10 cellular contexts compared by ENCODE assay signal in genomic region chr9:98708933-98709911, GRCh38. TPM values are rescaled to one million over a fixed set of nuclear protein-coding genes. Genes with fewer than 3 reads are reported as not detected.
DNase-seq lines count a peak whose midpoint lies in the region; ATAC-seq and TF ChIP-seq lines count a peak whose summit lies in the region.
"Had no signal": no experiment of that assay in that cellular context is flagged by ENCODE, and none has a peak within 500 bp of the region (broad histone marks: within the 10 kb centered on the region; RNA-seq: fewer than 3 reads in every experiment).

Gene GABBR2, minus strand, starts transcription at chr9:98708935. Its CDS starts 198 bp downstream, at chr9:98708737.

- H3K4me3 ChIP-seq in Peyer's patch (peak within 1 kb of the TSS in 3 of 4 donors; percentile 22 to 40 (median 35)), hepatocyte (peak within 1 kb of the TSS; percentile 23), skeletal muscle tissue (ENCODE audit: low read length in 3 of 3) (peak within 1 kb of the TSS; percentile 14 to 40 (median 29))

- no peak for TF ChIP-seq CTCF in Peyer's patch (IDR thresholded peaks at IDR 0.05)
- no peak for TF ChIP-seq CTCF in hepatocyte (IDR thresholded peaks at IDR 0.05; ENCODE audit: poor library complexity)
- no peak for TF ChIP-seq CTCF in GM13977 (IDR thresholded peaks at IDR 0.05; ENCODE audit: extremely low read depth, insufficient read depth, missing control alignments)

- no peaks in the 10 kb centered on the region for H3K79me2 ChIP-seq in hepatocyte

- H3K27me3 ChIP-seq in Peyer's patch (peaks cover 0 to 25% of the 10 kb centered on the region in 2 donors), hepatocyte (peaks cover 82% of the 10 kb centered on the region), skeletal muscle tissue (ENCODE audit: control insufficient read depth in 3 of 3, insufficient read depth in 3 of 3, low read length in 3 of 3) (peaks cover 50 to 60% (median 54%) of the 10 kb centered on the region in 3 donors)

- no peak for ATAC-seq in HG03175 (IDR thresholded peaks at IDR 0.05; ENCODE audit: unreplicated experiment)

- H2AFZ ChIP-seq in hepatocyte: no peak within 1 kb of the TSS

- H3K36me3 ChIP-seq in Peyer's patch (no peaks in the 10 kb centered on the region), hepatocyte (replicated peaks; ENCODE audit: insufficient read depth, low read depth) (no peaks in the 10 kb centered on the region), skeletal muscle tissue (ENCODE audit: control insufficient read depth in 3 of 3, insufficient read depth in 3 of 3, low read length in 3 of 3) (no peaks in the 10 kb centered on the region)

- H3K4me2 ChIP-seq in hepatocyte: peak within 1 kb of the TSS; percentile 82

- H3K27ac ChIP-seq in Peyer's patch: no peak within 1 kb of the TSS
- H3K27ac ChIP-seq in hepatocyte: no peak within 1 kb of the TSS
- H3K27ac ChIP-seq in skeletal muscle tissue (ENCODE audit: low read depth, low read length): no peak within 1 kb of the TSS

- TF ChIP-seq POLR2A in Peyer's patch (IDR thresholded peaks at IDR 0.05): no peak

- in situ Hi-C loops in GM13977 (cut with MboI; ENCODE audit: low pct_unique_long_range_greater_than_20kb, low sequenced_read_pairs, unreplicated experiment): no loop called here

- DNase-seq in NCI-H345 (lab: John Stamatoyannopoulos, UW) (peak; percentile 67), NCI-H345 treated with DMSO at 0.1 percent for 48 hours (lab: John Stamatoyannopoulos, UW; ENCODE audit: unreplicated experiment) (no peak), Peyer's patch (no peak), hepatocyte (ENCODE audit: low spot score) (peak; percentile 25), GM13977 (ENCODE audit: low spot score) (no peak)
- no peak for DNase-seq in stimulated activated CD4-positive, alpha-beta T cell treated with anti-CD3 and anti-CD28 coated beads, Interleukin-4, amount 100 ng/mL, for 1 hour
- DNase-seq: small intestine had no signal

- H3K9ac ChIP-seq in skeletal muscle tissue (ENCODE audit: low read depth in 1 of 3, low read length in 3 of 3): no peak within 1 kb of the TSS

- no peaks in the 10 kb centered on the region for H3K9me2 ChIP-seq in hepatocyte (replicated peaks; ENCODE audit: insufficient read depth)

- H3K9me3 ChIP-seq in Peyer's patch: no peaks in the 10 kb centered on the region
- no peaks in the 10 kb centered on the region for H3K9me3 ChIP-seq in hepatocyte (ENCODE audit: low read depth)
- no peaks in the 10 kb centered on the region for H3K9me3 ChIP-seq in skeletal muscle tissue (ENCODE audit: control insufficient read depth in 3 of 3, low read length in 3 of 3)

- 9% methylated on average over 53 of the region's 111 CpGs for WGBS in hepatocyte (ENCODE audit: low lambda C conversion rate, missing lambda C conversion rate)

- no peaks in the 10 kb centered on the region for H4K20me1 ChIP-seq in hepatocyte (ENCODE audit: insufficient read depth, poor library complexity, severe bottlenecking)

- peaks cover 0 to 24% (median 2%) of the 10 kb centered on the region in 4 donors for H3K4me1 ChIP-seq in Peyer's patch
- H3K4me1 ChIP-seq in hepatocyte (ENCODE audit: insufficient read depth): peaks cover 6% of the 10 kb centered on the region
- H3K4me1 ChIP-seq in skeletal muscle tissue (ENCODE audit: control insufficient read depth in 3 of 3, insufficient read depth in 3 of 3, low read length in 3 of 3): peaks cover 2 to 11% (median 5%) of the 10 kb centered on the region in 3 donors

RNA-seq across cellular contexts. Expression of gene GABBR2, which starts in this region (rescaled TPM):
- total RNA-seq in Peyer's patch: not detected
- total RNA-seq in hepatocyte: 0.20 and 0.52 TPM in 2 replicates
- polyA plus RNA-seq in hepatocyte: 0.28 and 1.3 TPM in 2 replicates
- total RNA-seq in skeletal muscle tissue: under 0.01 TPM
- polyA plus RNA-seq: CD14-positive monocyte had no signal

Comparison
In these comparisons a context has a peak if more than half of its experiments do, and no peak if none do; other contexts are left out.
1. DNase-seq: peak in NCI-H345 (single experiment) and hepatocyte (single experiment); none in NCI-H345 treated with DMSO at 0.1 percent for 48 hours (single experiment), Peyer's patch (0 of 3), GM13977 (single experiment) and stimulated activated CD4-positive, alpha-beta T cell treated with anti-CD3 and anti-CD28 coated beads, Interleukin-4, amount 100 ng/mL, for 1 hour (single experiment).
2. Peak in every context shown above with its lines, with median percentiles within 50 percentile points of each other: H3K4me3 ChIP-seq.